In the genomic region with DNA sequence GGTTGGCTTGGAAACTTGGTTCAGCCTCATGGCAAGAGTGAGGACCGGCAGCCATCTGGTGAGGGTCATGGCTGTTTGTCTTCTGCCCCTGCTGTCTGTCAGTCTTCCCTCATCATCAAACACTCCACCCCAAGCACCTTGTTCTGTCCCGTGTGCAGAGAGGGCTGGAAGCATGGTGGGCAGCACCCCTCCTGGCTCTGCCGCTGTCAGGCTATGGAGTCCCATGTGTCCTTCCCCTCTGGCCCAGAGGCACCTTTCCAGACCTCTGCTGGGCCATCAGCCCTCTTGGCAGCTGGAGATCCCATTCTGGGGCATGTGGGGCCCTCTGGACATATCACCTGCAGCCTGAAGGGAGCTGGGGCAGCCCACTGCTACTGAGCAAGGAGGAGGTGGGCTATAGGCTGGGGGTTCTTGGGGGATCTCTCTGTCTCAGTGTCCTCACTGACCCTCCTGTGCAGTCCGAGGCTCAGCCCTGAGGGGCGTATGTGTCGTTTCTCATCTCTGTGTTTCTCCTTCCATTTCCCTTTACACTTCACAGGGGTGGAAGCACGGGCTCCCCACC, we compare ENCODE assay signal across 27 cellular contexts. TPM values are rescaled to one million over a fixed set of nuclear protein-coding genes. Genes with fewer than 3 reads are reported as not detected.
DNase-seq lines count a peak whose midpoint lies in the region; ATAC-seq and TF ChIP-seq lines count a peak whose summit lies in the region.
"Had no signal": no experiment of that assay in that cellular context is flagged by ENCODE, and none has a peak within 500 bp of the region (broad histone marks: within the 10 kb centered on the region; RNA-seq: fewer than 3 reads in every experiment).

No MANE protein-coding gene starts in this region.

- H3K4me3 Mint-ChIP-seq in activated CD4-positive, alpha-beta T cell treated with anti-CD3 and anti-CD28 coated beads, Interleukin-2, amount 10 ng/mL, durations not matched to agents 7 days and 5 days, result no peak overlapping the region
- H3K4me3 Mint-ChIP-seq in naive thymus-derived CD4-positive, alpha-beta T cell, result peak overlapping the region in 1 of 10 donors; percentile 7
- H3K4me3 Mint-ChIP-seq: activated CD4-positive, alpha-beta T cell treated with anti-CD3 and anti-CD28 coated beads for 36 hours had no signal

- peaks cover 0 to 15% (median 4%) of the 10 kb centered on the region in 3 experiments for H3K9me3 ChIP-seq in naive thymus-derived CD4-positive, alpha-beta T cell (ENCODE audit: control insufficient read depth in 2 of 3, low read length in 3 of 3)
- H3K9me3 ChIP-seq: neutrophil, thyroid gland had no signal

- no peaks in the 10 kb centered on the region for H3K27me3 ChIP-seq in naive thymus-derived CD4-positive, alpha-beta T cell (ENCODE audit: control insufficient read depth in 2 of 2, insufficient read depth in 2 of 2, low read length in 2 of 2)
- H3K27me3 ChIP-seq: BLaER1, cardiac muscle cell, neutrophil, thyroid gland had no signal

- H3K4me3 ChIP-seq in coronary artery, result no peak overlapping the region
- no peak overlapping the region for H3K4me3 ChIP-seq in naive thymus-derived CD4-positive, alpha-beta T cell (ENCODE audit: low read length)
- H3K4me3 ChIP-seq: BLaER1, cardiac muscle cell, dorsolateral prefrontal cortex, heart left ventricle, smooth muscle cell, thyroid gland had no signal

- H3K27ac Mint-ChIP-seq in activated CD4-positive, alpha-beta T cell treated with anti-CD3 and anti-CD28 coated beads, Interleukin-2, amount 10 ng/mL, durations not matched to agents 7 days and 5 days, result peak overlapping the region; percentile 46
- peak overlapping the region in 6 of 9 donors; percentile 10 to 61 (median 24) for H3K27ac Mint-ChIP-seq in naive thymus-derived CD4-positive, alpha-beta T cell
- H3K27ac Mint-ChIP-seq: activated CD4-positive, alpha-beta T cell treated with anti-CD3 and anti-CD28 coated beads for 36 hours had no signal

- POLR2A ChIA-PET in activated CD4-positive, alpha-beta T cell treated with anti-CD3 and anti-CD28 coated beads, Interleukin-2, amount 10 ng/mL, durations not matched to agents 7 days and 5 days (lab: Charles Lee), result no interaction called here
- POLR2A ChIA-PET in naive thymus-derived CD4-positive, alpha-beta T cell (lab: Charles Lee), result no interaction called here

- no peaks in the 10 kb centered on the region for H3K36me3 ChIP-seq in naive thymus-derived CD4-positive, alpha-beta T cell (ENCODE audit: control insufficient read depth in 2 of 3, insufficient read depth in 3 of 3, low read length in 3 of 3)
- H3K36me3 ChIP-seq: BLaER1, cardiac muscle cell, heart left ventricle, neutrophil, thyroid gland had no signal

- peaks cover 42% of the 10 kb centered on the region for H3K4me1 Mint-ChIP-seq in activated CD4-positive, alpha-beta T cell treated with anti-CD3 and anti-CD28 coated beads, Interleukin-2, amount 10 ng/mL, durations not matched to agents 7 days and 5 days
- peaks cover 32 to 64% (median 58%) of the 10 kb centered on the region in 7 donors for H3K4me1 Mint-ChIP-seq in naive thymus-derived CD4-positive, alpha-beta T cell

- H3K27ac ChIP-seq in coronary artery, result no peak overlapping the region
- H3K27ac ChIP-seq in naive thymus-derived CD4-positive, alpha-beta T cell (ENCODE audit: low read depth, low read length), result no peak overlapping the region
- H3K27ac ChIP-seq: BLaER1, cardiac muscle cell, dorsolateral prefrontal cortex, heart left ventricle, neutrophil, thyroid gland had no signal

- TF ChIP-seq CTCF in coronary artery (IDR thresholded peaks at IDR 0.05), result no peak

- peaks cover 21 to 35% of the 10 kb centered on the region in 2 donors for H3K4me1 ChIP-seq in naive thymus-derived CD4-positive, alpha-beta T cell (ENCODE audit: control insufficient read depth in 2 of 2, insufficient read depth in 2 of 2, low read length in 2 of 2)
- H3K4me1 ChIP-seq: Caco-2, thyroid gland had no signal

- DNase-seq in activated CD4-positive, alpha-beta T cell treated with anti-CD3 and anti-CD28 coated beads, Interleukin-2, amount 10 ng/mL, durations not matched to agents 7 days and 5 days, result no peak
- DNase-seq in activated CD4-positive, alpha-beta T cell treated with anti-CD3 and anti-CD28 coated beads, Interleukin-2, amount 50 U/mL, for 1 hour, result no peak
- DNase-seq in D341Med (ENCODE audit: low spot score), result peak; percentile 12
- peak; percentile 49 for DNase-seq in coronary artery (ENCODE audit: low spot score)
- DNase-seq in naive thymus-derived CD4-positive, alpha-beta T cell, result no peak
- DNase-seq in GF-D8 (lab: John Stamatoyannopoulos, UW), result no peak
- DNase-seq in DMS153 (lab: John Stamatoyannopoulos, UW), result no peak
- DNase-seq in sciatic nerve (ENCODE audit: low spot score), result no peak
- DNase-seq: activated CD4-positive, alpha-beta T cell treated with anti-CD3 and anti-CD28 coated beads for 36 hours; activated CD8-positive, alpha-beta memory T cell treated with anti-CD3 and anti-CD28 coated beads, Interleukin-2, amount 50 U/mL, for 48 hours; activated effector memory CD4-positive, alpha-beta T cell treated with anti-CD3 and anti-CD28 coated beads, Interleukin-2, amount 50 U/mL, for 16 hours; heart left ventricle; left ventricle myocardium superior; NCI-H1048; NCI-H1930; OCI-M1; SHP77 treated with DMSO at 0.1 percent for 48 hours; stimulated activated naive CD4-positive, alpha-beta T cell treated with Interleukin-2 at 50 U/mL for 16 hours; thyroid gland had no signal

- peaks cover 19% of the 10 kb centered on the region for H3K9me3 Mint-ChIP-seq in activated CD4-positive, alpha-beta T cell treated with anti-CD3 and anti-CD28 coated beads, Interleukin-2, amount 10 ng/mL, durations not matched to agents 7 days and 5 days
- H3K9me3 Mint-ChIP-seq in naive thymus-derived CD4-positive, alpha-beta T cell, result peaks cover 6 to 22% (median 11%) of the 10 kb centered on the region in 11 donors

- CTCF ChIA-PET in activated CD4-positive, alpha-beta T cell treated with anti-CD3 and anti-CD28 coated beads, Interleukin-2, amount 10 ng/mL, durations not matched to agents 7 days and 5 days (lab: Charles Lee), result interaction anchor here (1.5 to 1.6 kb wide), 2 partner anchors 12 to 17 kb away, joined by 5 read pairs; no protein-coding TSS in a partner anchor
- CTCF ChIA-PET in naive thymus-derived CD4-positive, alpha-beta T cell (lab: Charles Lee), result interaction anchor here (2.2 kb wide), 1 partner anchor 16 kb away, joined by 6 read pairs; no protein-coding TSS in a partner anchor

- H3K27me3 Mint-ChIP-seq in activated CD4-positive, alpha-beta T cell treated with anti-CD3 and anti-CD28 coated beads, Interleukin-2, amount 10 ng/mL, durations not matched to agents 7 days and 5 days, result no peaks in the 10 kb centered on the region
- no peaks in the 10 kb centered on the region for H3K27me3 Mint-ChIP-seq in naive thymus-derived CD4-positive, alpha-beta T cell
- H3K27me3 Mint-ChIP-seq: activated CD4-positive, alpha-beta T cell treated with anti-CD3 and anti-CD28 coated beads for 36 hours had no signal

- H3K36me3 Mint-ChIP-seq in activated CD4-positive, alpha-beta T cell treated with anti-CD3 and anti-CD28 coated beads, Interleukin-2, amount 10 ng/mL, durations not matched to agents 7 days and 5 days (ENCODE audit: low read depth), result peaks cover 12% of the 10 kb centered on the region
- H3K36me3 Mint-ChIP-seq in naive thymus-derived CD4-positive, alpha-beta T cell, result peaks cover 5 to 17% (median 12%) of the 10 kb centered on the region in 5 donors

- no peak for ATAC-seq in naive thymus-derived CD4-positive, alpha-beta T cell
- ATAC-seq in sciatic nerve, result no peak
- ATAC-seq: activated CD4-positive, alpha-beta T cell treated with anti-CD3 and anti-CD28 coated beads for 36 hours; heart left ventricle; left ventricle myocardium superior had no signal

- intact Hi-C loops in naive thymus-derived CD4-positive, alpha-beta T cell (cut with micrococcal nuclease), result no loop called here
- intact Hi-C loops in sciatic nerve (cut with DNase I), result no loop called here

RNA-seq across cellular contexts. Expression of a gene that starts 42.2 kb away (rescaled TPM):
- not detected for total RNA-seq in activated CD4-positive, alpha-beta T cell treated with anti-CD3 and anti-CD28 coated beads, Interleukin-2, amount 10 ng/mL, durations not matched to agents 7 days and 5 days
- not detected for total RNA-seq in naive thymus-derived CD4-positive, alpha-beta T cell
- not detected for polyA plus RNA-seq in naive thymus-derived CD4-positive, alpha-beta T cell
- not detected for total RNA-seq in sciatic nerve
- total RNA-seq: activated CD4-positive, alpha-beta T cell treated with anti-CD3 and anti-CD28 coated beads for 36 hours; Caco-2; cardiac muscle cell; Daoy; dorsolateral prefrontal cortex; heart left ventricle; left ventricle myocardium superior; pulmonary artery endothelial cell; smooth muscle cell; thyroid gland had no signal
- polyA plus RNA-seq: cardiac muscle cell, heart left ventricle, smooth muscle cell had no signal

RNA-seq across cellular contexts. Expression of a gene that starts 45.5 kb away (rescaled TPM):
- total RNA-seq in activated CD4-positive, alpha-beta T cell treated with anti-CD3 and anti-CD28 coated beads, Interleukin-2, amount 10 ng/mL, durations not matched to agents 7 days and 5 days, result not detected
- total RNA-seq in naive thymus-derived CD4-positive, alpha-beta T cell, result not detected
- not detected for polyA plus RNA-seq in naive thymus-derived CD4-positive, alpha-beta T cell
- not detected for total RNA-seq in sciatic nerve
- total RNA-seq: activated CD4-positive, alpha-beta T cell treated with anti-CD3 and anti-CD28 coated beads for 36 hours; Caco-2; cardiac muscle cell; Daoy; dorsolateral prefrontal cortex; heart left ventricle; left ventricle myocardium superior; pulmonary artery endothelial cell; smooth muscle cell; thyroid gland had no signal
- polyA plus RNA-seq: cardiac muscle cell, heart left ventricle, smooth muscle cell had no signal

Comparison
In these comparisons a context has a peak if more than half of its experiments do, and no peak if none do; other contexts are left out.
1. DNase-seq: peak in D341Med (single experiment) and coronary artery (single experiment); none in activated CD4-positive, alpha-beta T cell treated with anti-CD3 and anti-CD28 coated beads, Interleukin-2, amount 10 ng/mL, durations not matched to agents 7 days and 5 days (single experiment), activated CD4-positive, alpha-beta T cell treated with anti-CD3 and anti-CD28 coated beads, Interleukin-2, amount 50 U/mL, for 1 hour (single experiment), naive thymus-derived CD4-positive, alpha-beta T cell (0 of 9), GF-D8 (single experiment), DMS153 (single experiment) and sciatic nerve (single experiment).